In the genomic region with DNA sequence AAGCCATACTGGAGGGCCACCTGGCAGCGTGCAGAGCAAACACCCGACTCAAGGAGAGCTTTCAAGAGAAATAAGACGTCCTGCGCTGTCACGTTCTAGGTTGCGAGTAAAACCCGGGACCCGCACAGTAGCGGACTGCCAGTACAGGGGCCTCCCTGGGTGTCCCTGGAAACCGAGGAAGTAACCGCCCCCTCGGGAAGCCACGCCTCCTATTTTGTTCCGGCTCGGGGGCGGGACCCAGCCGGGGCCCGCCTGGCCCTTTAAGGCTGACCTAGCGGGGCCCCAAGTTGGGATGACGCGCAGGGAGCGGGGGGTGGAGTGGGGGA, we compare ENCODE assay signal across 8 cellular contexts. TPM values are rescaled to one million over a fixed set of nuclear protein-coding genes. Genes with fewer than 3 reads are reported as not detected.
DNase-seq lines count a peak whose midpoint lies in the region; ATAC-seq and TF ChIP-seq lines count a peak whose summit lies in the region.

No MANE protein-coding gene starts in this region.

- H3K27me3 Mint-ChIP-seq in HFFc6 (ENCODE audit: insufficient read depth) = peaks cover 3% of the 10 kb centered on the region; the same call in 1 of the 2 replicates

- H3K27me3 ChIP-seq in SU-DHL-6 (ENCODE audit: low read length) (no peaks in the 10 kb centered on the region), heart left ventricle (no peaks in the 10 kb centered on the region), upper lobe of right lung (no peaks in the 10 kb centered on the region)

- 0 to 1% (median 0%) methylated on average over 16 to 22 of the region's 22 CpGs for WGBS in heart left ventricle, 4 donors

- peaks cover 0 to 78% (median 60%) of the 10 kb centered on the region in 12 donors for H3K4me1 ChIP-seq in heart left ventricle
- peaks cover 58% of the 10 kb centered on the region for H3K4me1 ChIP-seq in upper lobe of right lung

- H3K27ac ChIP-seq in SU-DHL-6 (ENCODE audit: low read depth, low read length) (peak overlapping the region; percentile 29; the same call in 1 of the 2 replicates), heart left ventricle (peak overlapping the region in 11 of 12 donors; percentile 63 to 99 (median 97)), upper lobe of right lung (peak overlapping the region; percentile 93)

- ATAC-seq in heart left ventricle = peak; percentile 57 to 74 (median 70)
- ATAC-seq in upper lobe of right lung = peak; percentile 76

- no peak for TF ChIP-seq CTCF in GM10248 (IDR thresholded peaks at IDR 0.05; ENCODE audit: control extremely low read depth, extremely low read depth, low read depth, missing control alignments)
- no peak for TF ChIP-seq CTCF in HFFc6 (IDR thresholded peaks at IDR 0.05)
- TF ChIP-seq CTCF in SU-DHL-6 (IDR thresholded peaks at IDR 0.05; ENCODE audit: insufficient read depth, low read length, poor library complexity, severe bottlenecking) = no peak
- TF ChIP-seq CTCF in heart left ventricle (IDR thresholded peaks at IDR 0.05) = no peak
- TF ChIP-seq CTCF in upper lobe of right lung (IDR thresholded peaks at IDR 0.05) = no peak

- peak overlapping the region; percentile 62 for H3K27ac Mint-ChIP-seq in HFFc6

- intact Hi-C loops in heart left ventricle (cut with DNase I) = loop anchor here in 9 of 10 donors (1.0 to 10.0 kb wide), 12 partner anchors 36 to 1068 kb away; partner anchors contain the start of genes MANF (in 6 of the 9), HEMK1 (in 1 of the 9) and RBM15B (in 1 of the 9)
- intact Hi-C loops in posterior vena cava (cut with DNase I) = loop anchor here (5.0 to 10.0 kb wide), 2 partner anchors 758 to 771 kb away; partner anchors contain the start of gene MANF (in 1 of the 2)
- intact Hi-C loops in upper lobe of right lung (cut with DNase I) = no loop called here

- DNase-seq in GM10248 (ENCODE audit: extremely low spot score) (peak; percentile 93), HFFc6 (peak; percentile 78), NCI-H1048 (lab: John Stamatoyannopoulos, UW) (peak; percentile 78), heart left ventricle (peak; percentile 93 to 96 (median 94)), posterior vena cava (ENCODE audit: low spot score) (peak; percentile 98), upper lobe of right lung (peak; percentile 97)
- DNase-seq in activated naive CD8-positive, alpha-beta T cell treated with anti-CD3 and anti-CD28 coated beads, Interleukin-2, amount 50 U/mL, for 16 hours (ENCODE audit: low read depth, low spot score) = peak; percentile 90

- peak overlapping the region; percentile 89 for H3K4me3 Mint-ChIP-seq in HFFc6

- H3K36me3 ChIP-seq in SU-DHL-6 (ENCODE audit: low read length) (no peaks in the 10 kb centered on the region), heart left ventricle (peaks cover 0 to 2% (median 0%) of the 10 kb centered on the region in 9 donors), upper lobe of right lung (no peaks in the 10 kb centered on the region)

- peak overlapping the region; percentile 78 for H3K4me2 ChIP-seq in SU-DHL-6 (ENCODE audit: low read depth, low read length, poor library complexity, severe bottlenecking)

- H3F3A ChIP-seq in SU-DHL-6 (ENCODE audit: insufficient read depth) = no peaks in the 10 kb centered on the region

- TF ChIP-seq POLR2A in heart left ventricle (IDR thresholded peaks at IDR 0.05) = peak in 1 of 2 donors; percentile 27

- H3K4me3 ChIP-seq in SU-DHL-6 (ENCODE audit: insufficient read depth, low read length, poor library complexity, severe bottlenecking) (peak overlapping the region; percentile 51), heart left ventricle (peak overlapping the region; percentile 27 to 97 (median 88)), upper lobe of right lung (peak overlapping the region; percentile 93)

- no peaks in the 10 kb centered on the region for H4K20me1 ChIP-seq in SU-DHL-6 (ENCODE audit: low read depth, low read length)

- no peaks in the 10 kb centered on the region for H3K79me2 ChIP-seq in SU-DHL-6 (ENCODE audit: insufficient read depth, low read length)

- no peaks in the 10 kb centered on the region for H3K9me2 ChIP-seq in SU-DHL-6 (replicated peaks; ENCODE audit: insufficient read depth, low read length)

- H3K9me3 ChIP-seq in SU-DHL-6 (ENCODE audit: insufficient read depth, low read length) (no peaks in the 10 kb centered on the region), heart left ventricle (no peaks in the 10 kb centered on the region), upper lobe of right lung (no peaks in the 10 kb centered on the region)

- peak overlapping the region; percentile 73 for H2AFZ ChIP-seq in SU-DHL-6 (ENCODE audit: low read depth, low read length, severe bottlenecking)

- POLR2A ChIA-PET in GM10248 (lab: Yijun Ruan, JAX) = interaction anchor here (1.4 kb wide), 1 partner anchor 48 kb away, joined by 3 read pairs; the partner anchor contains the start of gene HEMK1

- H3K9ac ChIP-seq in SU-DHL-6 (ENCODE audit: low read length) = peak overlapping the region; percentile 38

- CTCF ChIA-PET in GM10248 (lab: Yijun Ruan, JAX) = interaction anchor here (0.9 to 17.5 kb wide), 22 partner anchors 12 to 1327 kb away, joined by 3 to 419 read pairs (median 10); partner anchors contain the start of genes C3orf18, GNAI2, HEMK1 and MANF

- peaks cover 13% of the 10 kb centered on the region for H3K36me3 Mint-ChIP-seq in HFFc6 (ENCODE audit: low read depth)

- peaks cover 52% of the 10 kb centered on the region for H3K4me1 Mint-ChIP-seq in HFFc6 (ENCODE audit: low read depth)

- no peaks in the 10 kb centered on the region for H3K9me3 Mint-ChIP-seq in HFFc6

RNA-seq across cellular contexts. Expression of gene MAPKAPK3, which starts 0.2 kb away (rescaled TPM):
- total RNA-seq in HFFc6 (2021; fragmentation: NEBNext Ultra II Directional; extraction: Animal tissue kit (Norgen Biotek cat#: 25700)) = 10 to 100 TPM; 60.5 to 65.5 (median 62.8) TPM
- total RNA-seq in heart left ventricle (100 to 1,000 TPM; 239 to 398 (median 316) TPM), posterior vena cava (10 to 100 TPM; 21.8 to 32.9 TPM), upper lobe of right lung (60.8 TPM)
- polyA plus RNA-seq in heart left ventricle = 100 to 1,000 TPM; 226 to 247 TPM

RNA-seq across cellular contexts. Expression of gene CISH, which starts 5.2 kb away (rescaled TPM):
- total RNA-seq in HFFc6 (2021; fragmentation: NEBNext Ultra II Directional; extraction: Animal tissue kit (Norgen Biotek cat#: 25700)) = 1 to 10 TPM in 2 of 6 experiments, under 1 TPM in 4; 0.84 to 1.4 (median 0.95) TPM
- total RNA-seq in heart left ventricle (10 to 100 TPM; 10.1 to 57.0 (median 20.3) TPM), posterior vena cava (10 to 100 TPM in 1 of 2 donors, 1 to 10 TPM in 1; 8.6 to 12.5 TPM), upper lobe of right lung (71.6 TPM)
- 10 to 100 TPM in 1 of 2 donors, 1 to 10 TPM in 1; 6.9 to 30.1 TPM for polyA plus RNA-seq in heart left ventricle

RNA-seq across cellular contexts. Expression of gene HEMK1, which starts 47.4 kb away (rescaled TPM):
- total RNA-seq in HFFc6 (2021; fragmentation: NEBNext Ultra II Directional; extraction: Animal tissue kit (Norgen Biotek cat#: 25700)) = 10 to 100 TPM; 17.9 to 20.7 (median 19.2) TPM
- total RNA-seq in heart left ventricle (10 to 100 TPM in 7 of 9 donors, 1 to 10 TPM in 2; 7.8 to 19.7 (median 13.8) TPM), posterior vena cava (10 to 100 TPM; 10.9 to 12.6 TPM), upper lobe of right lung (28.3 TPM)
- 10 to 100 TPM; 10.9 to 16.7 TPM for polyA plus RNA-seq in heart left ventricle

RNA-seq across cellular contexts. Expression of gene C3orf18, which starts 49.2 kb away (rescaled TPM):
- 10 to 100 TPM; 12.9 to 15.5 (median 14.2) TPM for total RNA-seq in HFFc6 (2021; fragmentation: NEBNext Ultra II Directional; extraction: Animal tissue kit (Norgen Biotek cat#: 25700))
- total RNA-seq in heart left ventricle (10 to 100 TPM; 25.4 to 56.8 (median 40.0) TPM), posterior vena cava (10 to 100 TPM in 1 of 2 donors, 1 to 10 TPM in 1; 9.8 to 11.4 TPM), upper lobe of right lung (6.9 TPM)
- 10 to 100 TPM; 28.7 to 28.9 TPM for polyA plus RNA-seq in heart left ventricle

RNA-seq across cellular contexts. Expression of gene DOCK3, which starts 58.0 kb away (rescaled TPM):
- under 1 TPM; 0.14 to 0.26 (median 0.22) TPM for total RNA-seq in HFFc6 (2021; fragmentation: NEBNext Ultra II Directional; extraction: Animal tissue kit (Norgen Biotek cat#: 25700))
- total RNA-seq in heart left ventricle (1 to 10 TPM; 2.9 to 6.7 (median 4.8) TPM), posterior vena cava (1 to 10 TPM in 1 of 2 donors, under 1 TPM in 1; 0.60 to 2.4 TPM), upper lobe of right lung (2.7 TPM)
- 1 to 10 TPM; 2.0 to 2.1 TPM for polyA plus RNA-seq in heart left ventricle

Comparison
In these comparisons a context has a peak if more than half of its experiments do, and no peak if none do; other contexts are left out.
1. Peak in every context shown above with its lines: DNase-seq, ATAC-seq, H3K4me3 ChIP-seq and H3K27ac ChIP-seq.
2. H3K27ac ChIP-seq: peak in every context shown above with its lines; median percentile 97 in heart left ventricle; 93 in upper lobe of right lung; 29 in SU-DHL-6.
3. RNA of gene CISH, which starts 5.2 kb away (total RNA-seq): 71.6 TPM in upper lobe of right lung (single experiment), 10.1 to 57.0 TPM in heart left ventricle and 8.6 to 12.5 TPM in posterior vena cava; 0.84 to 1.4 TPM in HFFc6; every median in the first group is over 4 times any median in the second.